Comparison of ENCODE assay signal across 8 cellular contexts in genomic region chr19:11345122-11345752, GRCh38. TPM values are rescaled to one million over a fixed set of nuclear protein-coding genes. Genes with fewer than 3 reads are reported as not detected.
DNase-seq lines count a peak whose midpoint lies in the region; ATAC-seq and TF ChIP-seq lines count a peak whose summit lies in the region.

No MANE protein-coding gene starts in this region.

- peaks cover 6% of the 10 kb centered on the region for H3K36me3 ChIP-seq in osteoblast (ENCODE audit: insufficient read depth, low read length)

- intact Hi-C loops in dorsolateral prefrontal cortex (cut with DNase I): loop anchor here (5.0 kb wide), 2 partner anchors 37 to 53 kb away; partner anchors contain the start of gene EPOR (in 1 of the 2)

- TF ChIP-seq CTCF in dorsolateral prefrontal cortex (IDR thresholded peaks at IDR 0.05 in 54 of 56, conservative IDR thresholded peaks at IDR 0.05 in 2 of 56; ENCODE audit: low read depth in 1 of 56, partially characterized antibody in 56 of 56) (no peak), osteoblast (IDR thresholded peaks at IDR 0.05; ENCODE audit: extremely low read depth, low read depth, low read length) (no peak)

- H3K27ac ChIP-seq in dorsolateral prefrontal cortex (peak overlapping the region in 51 of 59 donors; percentile 12 to 93 (median 85)), osteoblast (ENCODE audit: low read depth, low read length) (peak overlapping the region; percentile 78)

- H2AFZ ChIP-seq in osteoblast (ENCODE audit: low read length): no peak overlapping the region

- H3K9me3 ChIP-seq in osteoblast (ENCODE audit: low read depth, low read length): no peaks in the 10 kb centered on the region

- H3K27me3 ChIP-seq in dorsolateral prefrontal cortex (no peaks in the 10 kb centered on the region), osteoblast (ENCODE audit: insufficient read depth, low read length) (no peaks in the 10 kb centered on the region)

- peaks cover 14% of the 10 kb centered on the region for H4K20me1 ChIP-seq in osteoblast (ENCODE audit: insufficient read depth, low read length)

- H3K79me2 ChIP-seq in osteoblast (ENCODE audit: insufficient read depth, low read length): no peaks in the 10 kb centered on the region

- peak overlapping the region; percentile 39 to 94 (median 82) for H3K4me3 ChIP-seq in dorsolateral prefrontal cortex
- H3K4me3 ChIP-seq in osteoblast (ENCODE audit: insufficient read depth, low read length): peak overlapping the region; percentile 86

- peak; percentile 7 for DNase-seq in D341Med (ENCODE audit: low spot score)
- peak; percentile 41 for DNase-seq in NCI-H2029 (lab: John Stamatoyannopoulos, UW)
- no peak for DNase-seq in dorsolateral prefrontal cortex
- DNase-seq in osteoblast (ENCODE audit: insufficient read length, low spot score, missing footprints): peak; percentile 21
- DNase-seq in cortex of kidney (lab: John Stamatoyannopoulos, UW): no peak
- DNase-seq in activated CD8-positive, alpha-beta memory T cell treated with anti-CD3 and anti-CD28 coated beads, Interleukin-2, amount 50 U/mL, for 48 hours: no peak

- ATAC-seq in HG03097 (IDR thresholded peaks at IDR 0.05; ENCODE audit: low FRiP score, unreplicated experiment) (no peak), HG03095 (IDR thresholded peaks at IDR 0.05; ENCODE audit: unreplicated experiment) (no peak)

- peaks cover 21% of the 10 kb centered on the region for H3K4me1 ChIP-seq in osteoblast (ENCODE audit: insufficient read depth, low read length)

- H3K4me2 ChIP-seq in osteoblast (ENCODE audit: insufficient read depth, low read length): peak overlapping the region; percentile 90

RNA-seq across cellular contexts. Expression of gene TMEM205, which starts 0.8 kb away (rescaled TPM):
- total RNA-seq in dorsolateral prefrontal cortex (100 to 1,000 TPM in 46 of 120 experiments, 10 to 100 TPM in 74; 70.3 to 122 (median 96.4) TPM), osteoblast (29.2 and 59.4 TPM in 2 replicates)

RNA-seq across cellular contexts. Expression of gene CCDC159, which starts 1.1 kb away (rescaled TPM):
- 100 to 1,000 TPM in 3 of 120 experiments, 10 to 100 TPM in 117; 31.2 to 104 (median 61.7) TPM for total RNA-seq in dorsolateral prefrontal cortex
- total RNA-seq in osteoblast: 4.0 and 8.0 TPM in 2 replicates

RNA-seq across cellular contexts. Expression of gene RAB3D, which starts 5.8 kb away (rescaled TPM):
- total RNA-seq in dorsolateral prefrontal cortex (10 to 100 TPM; 16.1 to 39.7 (median 27.1) TPM), osteoblast (2.1 and 3.3 TPM in 2 replicates)

RNA-seq across cellular contexts. Expression of gene PLPPR2, which starts 10.0 kb away (rescaled TPM):
- 100 to 1,000 TPM in 2 of 120 experiments, 10 to 100 TPM in 118; 42.8 to 103 (median 77.0) TPM for total RNA-seq in dorsolateral prefrontal cortex
- total RNA-seq in osteoblast: 10.6 and 14.1 TPM in 2 replicates

RNA-seq across cellular contexts. Expression of gene SWSAP1, which starts 29.2 kb away (rescaled TPM):
- 1 to 10 TPM in 67 of 120 experiments, under 1 TPM in 52, not detected in 1; 0.29 to 2.7 (median 1.1) TPM for total RNA-seq in dorsolateral prefrontal cortex
- total RNA-seq in osteoblast: 0.72 and 0.88 TPM in 2 replicates

Comparison
In these comparisons a context has a peak if more than half of its experiments do, and no peak if none do; other contexts are left out.
1. DNase-seq: peak in D341Med (single experiment), NCI-H2029 (single experiment) and osteoblast (single experiment); none in dorsolateral prefrontal cortex (0 of 10), cortex of kidney (single experiment) and activated CD8-positive, alpha-beta memory T cell treated with anti-CD3 and anti-CD28 coated beads, Interleukin-2, amount 50 U/mL, for 48 hours (single experiment).